In genomic region chr10:97740613-97741012, GRCh38 we compare ENCODE assay signal across 1 cellular context.
A peak's percentile ranks its signal among the peaks of the same experiment; 100 is the strongest.
TF ChIP-seq lines count a peak whose summit lies in the region.

No MANE protein-coding gene starts in this region.

TF ChIP-seq in GM12878, 131 proteins besides CTCF, POLR2A, EP300 and RAD21:
- TF ChIP-seq BMI1 (IDR thresholded peaks at IDR 0.05; ENCODE audit: borderline replicate concordance): no peak
- TF ChIP-seq CUX1 (IDR thresholded peaks at IDR 0.05; ENCODE audit: insufficient replicate concordance, low read depth, low read length): no peak
- TF ChIP-seq CREM (IDR thresholded peaks at IDR 0.05; ENCODE audit: low read depth): no peak
- TF ChIP-seq MEF2B (IDR thresholded peaks at IDR 0.05; ENCODE audit: partially characterized antibody, poor library complexity, severe bottlenecking): peak; percentile 69
- no peak for TF ChIP-seq JUND (IDR thresholded peaks at IDR 0.05; ENCODE audit: low read depth, low read length)
